ENCODE assay signal across 17 cellular contexts in genomic region chr16:59604331-59604730, GRCh38.
DNase-seq lines count a peak whose midpoint lies in the region; ATAC-seq, FAIRE-seq and TF ChIP-seq lines count a peak whose summit lies in the region.
"Had no signal": no experiment of that assay in that cellular context is flagged by ENCODE, and none has a peak within 500 bp of the region (broad histone marks: within the 10 kb centered on the region; RNA-seq: fewer than 3 reads in every experiment).

No MANE protein-coding gene starts in this region.

- CTCF ChIA-PET in WTC11 (lab: Charles Lee): no interaction called here

- no peak overlapping the region for H3K4me3 Mint-ChIP-seq in WTC11
- H3K4me3 Mint-ChIP-seq: CD8-positive, alpha-beta memory T cell; H9 had no signal

- TF ChIP-seq POLR2A in H54 (IDR thresholded peaks at IDR 0.05; ENCODE audit: low read depth, low read length): no peak

- H3K27ac Mint-ChIP-seq in WTC11: no peak overlapping the region
- H3K27ac Mint-ChIP-seq: CD8-positive, alpha-beta memory T cell; H9 had no signal

- no peaks in the 10 kb centered on the region for H3K27me3 ChIP-seq in bronchial epithelial cell (ENCODE audit: control insufficient read depth, insufficient read depth, low read length)
- no peaks in the 10 kb centered on the region for H3K27me3 ChIP-seq in BE2C
- H3K27me3 ChIP-seq: BLaER1 had no signal

- no peaks in the 10 kb centered on the region for H3K9me3 Mint-ChIP-seq in WTC11
- H3K9me3 Mint-ChIP-seq: H9 had no signal

- no peaks in the 10 kb centered on the region for H3K36me3 Mint-ChIP-seq in WTC11
- H3K36me3 Mint-ChIP-seq: CD8-positive, alpha-beta memory T cell had no signal

- FAIRE-seq in bronchial epithelial cell (lab: Jason Lieb, UNC) (no peak), H54 (lab: Jason Lieb, UNC) (no peak)
- FAIRE-seq: HTR-8/SVneo had no signal

- POLR2A ChIA-PET in WTC11 (lab: Charles Lee): no interaction called here

- H3K4me3 ChIP-seq in bronchial epithelial cell (ENCODE audit: low read depth, low read length) (no peak overlapping the region), BE2C (ENCODE audit: low read depth, low read length) (no peak overlapping the region)
- H3K4me3 ChIP-seq: BLaER1, PC-9 had no signal

- no peaks in the 10 kb centered on the region for H3K4me1 ChIP-seq in BE2C
- H3K4me1 ChIP-seq: BLaER1 had no signal

- H3K9me3 ChIP-seq in BE2C: no peaks in the 10 kb centered on the region
- H3K9me3 ChIP-seq: BLaER1, SK-N-SH had no signal

- no peaks in the 10 kb centered on the region for H3K4me1 Mint-ChIP-seq in WTC11
- H3K4me1 Mint-ChIP-seq: CD8-positive, alpha-beta memory T cell; H9 had no signal

- TF ChIP-seq CTCF in bronchial epithelial cell (IDR thresholded peaks at IDR 0.05; ENCODE audit: insufficient read depth, low read length, severe bottlenecking) (no peak), WTC11 (IDR thresholded peaks at IDR 0.05) (no peak), BE2C (IDR thresholded peaks at IDR 0.05; ENCODE audit: low read depth, low read length) (no peak)

- H3K27me3 Mint-ChIP-seq in WTC11 (ENCODE audit: low read depth): peaks cover 33% of the 10 kb centered on the region
- H3K27me3 Mint-ChIP-seq: CD8-positive, alpha-beta memory T cell had no signal

- H3K36me3 ChIP-seq in bronchial epithelial cell (ENCODE audit: control insufficient read depth, insufficient read depth, low read length) (no peaks in the 10 kb centered on the region), BE2C (no peaks in the 10 kb centered on the region)
- H3K36me3 ChIP-seq: BLaER1 had no signal

- ATAC-seq in WTC11: no peak

- peak; percentile 71 for DNase-seq in EL
- DNase-seq in LHCN-M2 (ENCODE audit: low read depth): peak; percentile 72
- peak; percentile 2 for DNase-seq in bronchial epithelial cell (ENCODE audit: low read depth)
- DNase-seq in iris pigment epithelial cell (ENCODE audit: low read depth): peak; percentile 26
- DNase-seq in H54 (ENCODE audit: insufficient read length, low spot score): no peak
- DNase-seq in WTC11 (ENCODE audit: low spot score): no peak
- DNase-seq in BE2C: no peak
- DNase-seq: ACHN; CD8-positive, alpha-beta memory T cell; H9; NCI-H2227 treated with DMSO at 0.1 percent for 48 hours; NCI-H526 treated with DMSO at 0.1 percent for 48 hours; PC-9; Right ventricle myocardium superior; SK-N-SH had no signal

TF ChIP-seq in WTC11, 78 proteins besides CTCF, POLR2A, EP300 and RAD21:
- no peak for TF ChIP-seq ZMAT4 (CRISPR knock-in tag; IDR thresholded peaks at IDR 0.05)
- TF ChIP-seq NR3C1 (CRISPR knock-in tag; conservative IDR thresholded peaks at IDR 0.05; ENCODE audit: low read depth): no peak
- no peak for TF ChIP-seq NFE2L1 (CRISPR knock-in tag; IDR thresholded peaks at IDR 0.05)
- TF ChIP-seq ZNF425 (CRISPR knock-in tag; conservative IDR thresholded peaks at IDR 0.05): no peak
- no peak for TF ChIP-seq GTF2I (CRISPR knock-in tag; conservative IDR thresholded peaks at IDR 0.05)
- TF ChIP-seq, protein P1, sequence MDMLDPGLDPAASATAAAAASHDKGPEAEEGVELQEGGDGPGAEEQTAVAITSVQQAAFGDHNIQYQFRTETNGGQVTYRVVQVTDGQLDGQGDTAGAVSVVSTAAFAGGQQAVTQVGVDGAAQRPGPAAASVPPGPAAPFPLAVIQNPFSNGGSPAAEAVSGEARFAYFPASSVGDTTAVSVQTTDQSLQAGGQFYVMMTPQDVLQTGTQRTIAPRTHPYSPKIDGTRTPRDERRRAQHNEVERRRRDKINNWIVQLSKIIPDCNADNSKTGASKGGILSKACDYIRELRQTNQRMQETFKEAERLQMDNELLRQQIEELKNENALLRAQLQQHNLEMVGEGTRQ (CRISPR knock-in tag; IDR thresholded peaks at IDR 0.05): no peak
- TF ChIP-seq NFYB (CRISPR knock-in tag; conservative IDR thresholded peaks at IDR 0.05; ENCODE audit: low read depth): no peak
- TF ChIP-seq ZNF232 (CRISPR knock-in tag; IDR thresholded peaks at IDR 0.05): no peak
- TF ChIP-seq TEAD4 (CRISPR knock-in tag; IDR thresholded peaks at IDR 0.05): no peak
- no peak for TF ChIP-seq ESRRA (CRISPR knock-in tag; IDR thresholded peaks at IDR 0.05; ENCODE audit: borderline replicate concordance)
- no peak for TF ChIP-seq GRHL2 (CRISPR knock-in tag; IDR thresholded peaks at IDR 0.05; ENCODE audit: insufficient replicate concordance, severe bottlenecking)
- no peak for TF ChIP-seq EMX1 (CRISPR knock-in tag; IDR thresholded peaks at IDR 0.05)
- TF ChIP-seq ZNF281 (CRISPR knock-in tag; IDR thresholded peaks at IDR 0.05): no peak
- no peak for TF ChIP-seq MYBL2 (CRISPR knock-in tag; IDR thresholded peaks at IDR 0.05)
- TF ChIP-seq ZNF263 (CRISPR knock-in tag; IDR thresholded peaks at IDR 0.05; ENCODE audit: low read depth): no peak
- TF ChIP-seq ETV6 (CRISPR knock-in tag; IDR thresholded peaks at IDR 0.05): no peak
- TF ChIP-seq CREM (CRISPR knock-in tag; IDR thresholded peaks at IDR 0.05): no peak
- no peak for TF ChIP-seq TEAD1 (CRISPR knock-in tag; IDR thresholded peaks at IDR 0.05)

Comparison
In these comparisons a context has a peak if more than half of its experiments do, and no peak if none do; other contexts are left out.
1. DNase-seq: peak in EL (single experiment), LHCN-M2 (single experiment), bronchial epithelial cell (single experiment) and iris pigment epithelial cell (single experiment); none in H54 (single experiment), WTC11 (single experiment) and BE2C (single experiment).